ENCODE assay signal across 18 cellular contexts in the genomic region with DNA sequence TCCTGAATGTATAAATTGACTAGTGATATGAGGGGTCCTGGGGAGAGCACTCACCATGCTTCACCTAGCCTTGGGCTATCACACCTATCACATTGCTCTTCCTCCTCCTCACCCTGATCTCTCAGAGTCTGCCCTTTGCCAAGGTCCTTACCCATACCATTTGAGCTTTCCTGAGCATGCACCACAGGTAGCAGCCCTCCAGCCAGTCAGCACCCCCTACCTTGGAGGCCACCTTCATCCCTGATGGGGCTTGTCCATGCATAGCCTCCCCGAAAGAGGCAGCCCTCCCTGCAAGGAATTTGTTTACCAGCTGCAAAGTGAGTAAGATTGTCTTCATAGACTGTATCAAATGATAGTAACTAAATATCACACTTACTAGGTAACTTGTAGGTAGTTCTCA.
DNase-seq lines count a peak whose midpoint lies in the region; ATAC-seq, FAIRE-seq and TF ChIP-seq lines count a peak whose summit lies in the region.
"Had no signal": no experiment of that assay in that cellular context is flagged by ENCODE, and none has a peak within 500 bp of the region (broad histone marks: within the 10 kb centered on the region; RNA-seq: fewer than 3 reads in every experiment).

No MANE protein-coding gene starts in this region.

- H3K9me3 Mint-ChIP-seq in CD4-positive, CD25-positive, alpha-beta regulatory T cell = peaks cover 0 to 3% (median 0%) of the 10 kb centered on the region in 7 donors
- peaks cover 0 to 10% (median 2%) of the 10 kb centered on the region in 11 donors for H3K9me3 Mint-ChIP-seq in naive thymus-derived CD4-positive, alpha-beta T cell
- H3K9me3 Mint-ChIP-seq in osteocyte (ENCODE audit: unreplicated experiment) = no peaks in the 10 kb centered on the region
- H3K9me3 Mint-ChIP-seq: CD8-positive, alpha-beta memory T cell had no signal

- no peak for TF ChIP-seq CTCF in bronchial epithelial cell (IDR thresholded peaks at IDR 0.05; ENCODE audit: insufficient read depth, low read length, severe bottlenecking)
- no peak for TF ChIP-seq CTCF in osteocyte (IDR thresholded peaks at IDR 0.05)

- H3K36me3 ChIP-seq in CD4-positive, CD25-positive, alpha-beta regulatory T cell (ENCODE audit: control insufficient read depth, insufficient read depth, low read length) = no peaks in the 10 kb centered on the region
- H3K36me3 ChIP-seq in bronchial epithelial cell (ENCODE audit: control insufficient read depth, insufficient read depth, low read length) = no peaks in the 10 kb centered on the region
- H3K36me3 ChIP-seq in naive thymus-derived CD4-positive, alpha-beta T cell (ENCODE audit: control insufficient read depth in 2 of 3, insufficient read depth in 3 of 3, low read length in 3 of 3) = no peaks in the 10 kb centered on the region
- H3K36me3 ChIP-seq: BLaER1 treated with 17β-estradiol and CSF1 and Interleukin-3, amounts not matched to agents 10 nM and 100 nM; HAP-1 had no signal

- FAIRE-seq in bronchial epithelial cell (lab: Jason Lieb, UNC) = peak; percentile 68
- FAIRE-seq: G401.6, GM12891, GM19239 had no signal

- H3K27me3 ChIP-seq in CD4-positive, CD25-positive, alpha-beta regulatory T cell (ENCODE audit: control insufficient read depth, insufficient read depth, low read length) = no peaks in the 10 kb centered on the region
- no peaks in the 10 kb centered on the region for H3K27me3 ChIP-seq in bronchial epithelial cell (ENCODE audit: control insufficient read depth, insufficient read depth, low read length)
- no peaks in the 10 kb centered on the region for H3K27me3 ChIP-seq in naive thymus-derived CD4-positive, alpha-beta T cell (ENCODE audit: control insufficient read depth in 2 of 2, insufficient read depth in 2 of 2, low read length in 2 of 2)
- H3K27me3 ChIP-seq: BLaER1 treated with 17β-estradiol and CSF1 and Interleukin-3, amounts not matched to agents 10 nM and 100 nM had no signal

- POLR2A ChIA-PET in naive thymus-derived CD4-positive, alpha-beta T cell (lab: Charles Lee) = interaction anchor here (1.0 to 1.3 kb wide), 2 partner anchors 12 to 62 kb away, joined by 4 to 6 read pairs; no protein-coding TSS in a partner anchor

- H3K4me1 Mint-ChIP-seq in CD4-positive, CD25-positive, alpha-beta regulatory T cell = peaks cover 9 to 39% (median 21%) of the 10 kb centered on the region in 4 donors
- H3K4me1 Mint-ChIP-seq in naive thymus-derived CD4-positive, alpha-beta T cell = peaks cover 11 to 58% (median 52%) of the 10 kb centered on the region in 7 donors
- H3K4me1 Mint-ChIP-seq in osteocyte (ENCODE audit: unreplicated experiment) = peaks cover 60% of the 10 kb centered on the region

- CTCF ChIA-PET in naive thymus-derived CD4-positive, alpha-beta T cell (lab: Charles Lee) = interaction anchor here (0.9 to 1.4 kb wide), 4 partner anchors 11 to 19 kb away, joined by 3 to 7 read pairs (median 4); no protein-coding TSS in a partner anchor

- H3K9me3 ChIP-seq in CD4-positive, CD25-positive, alpha-beta regulatory T cell (ENCODE audit: control insufficient read depth in 2 of 2, low read length in 2 of 2) = no peaks in the 10 kb centered on the region
- H3K9me3 ChIP-seq in naive thymus-derived CD4-positive, alpha-beta T cell (ENCODE audit: control insufficient read depth in 2 of 3, low read length in 3 of 3) = no peaks in the 10 kb centered on the region
- H3K9me3 ChIP-seq: HAP-1 had no signal

- DNase-seq in CD4-positive, CD25-positive, alpha-beta regulatory T cell = no peak
- DNase-seq in bronchial epithelial cell (ENCODE audit: low read depth) (no peak), osteocyte (ENCODE audit: extremely low spot score, unreplicated experiment) (peak; percentile 71), inferior parietal cortex (ENCODE audit: extremely low spot score) (no peak)
- no peak for DNase-seq in naive thymus-derived CD4-positive, alpha-beta T cell
- no peak for DNase-seq in stimulated activated CD4-positive, alpha-beta T cell treated with anti-CD3 and anti-CD28 coated beads, Interleukin-4, amount 100 ng/mL, for 24 hours
- DNase-seq in stimulated activated CD4-positive, alpha-beta T cell treated with anti-CD3 and anti-CD28 coated beads, Interleukin-2, amount 100 ng/mL, for 48 hours = no peak
- DNase-seq: CD8-positive, alpha-beta memory T cell; COR-L47; DMS 273 treated with DMSO at 0.1 percent for 48 hours; DMS53; GM23248 had no signal

- H3K36me3 Mint-ChIP-seq in CD4-positive, CD25-positive, alpha-beta regulatory T cell = no peaks in the 10 kb centered on the region
- peaks cover 0 to 14% (median 4%) of the 10 kb centered on the region in 5 donors for H3K36me3 Mint-ChIP-seq in naive thymus-derived CD4-positive, alpha-beta T cell
- H3K36me3 Mint-ChIP-seq in osteocyte (ENCODE audit: unreplicated experiment) = no peaks in the 10 kb centered on the region

- no peak overlapping the region for H3K4me3 ChIP-seq in CD4-positive, CD25-positive, alpha-beta regulatory T cell (ENCODE audit: low read depth, low read length)
- H3K4me3 ChIP-seq in bronchial epithelial cell (ENCODE audit: low read depth, low read length) = no peak overlapping the region
- no peak overlapping the region for H3K4me3 ChIP-seq in naive thymus-derived CD4-positive, alpha-beta T cell (ENCODE audit: low read length)
- H3K4me3 ChIP-seq: BLaER1 treated with 17β-estradiol and CSF1 and Interleukin-3, amounts not matched to agents 10 nM and 100 nM; GM23248; HAP-1 had no signal

- peaks cover 18% of the 10 kb centered on the region for H3K4me1 ChIP-seq in CD4-positive, CD25-positive, alpha-beta regulatory T cell (ENCODE audit: control insufficient read depth, insufficient read depth, low read length, poor library complexity, severe bottlenecking)
- H3K4me1 ChIP-seq in naive thymus-derived CD4-positive, alpha-beta T cell (ENCODE audit: control insufficient read depth in 2 of 2, insufficient read depth in 2 of 2, low read length in 2 of 2) = peaks cover 5 to 35% of the 10 kb centered on the region in 2 donors

- H3K4me3 Mint-ChIP-seq in CD4-positive, CD25-positive, alpha-beta regulatory T cell = no peak overlapping the region
- H3K4me3 Mint-ChIP-seq in naive thymus-derived CD4-positive, alpha-beta T cell = peak overlapping the region in 3 of 10 donors; percentile 33 to 51 (median 45)
- H3K4me3 Mint-ChIP-seq in osteocyte (ENCODE audit: unreplicated experiment) = no peak overlapping the region
- H3K4me3 Mint-ChIP-seq: B cell; CD8-positive, alpha-beta memory T cell had no signal

- no peak overlapping the region for H3K27ac ChIP-seq in CD4-positive, CD25-positive, alpha-beta regulatory T cell (ENCODE audit: insufficient read depth, low read length, poor library complexity, severe bottlenecking)
- H3K27ac ChIP-seq in naive thymus-derived CD4-positive, alpha-beta T cell (ENCODE audit: low read depth, low read length) = no peak overlapping the region
- H3K27ac ChIP-seq: BLaER1 treated with 17β-estradiol and CSF1 and Interleukin-3, amounts not matched to agents 10 nM and 100 nM; GM23248 had no signal

- intact Hi-C loops in naive thymus-derived CD4-positive, alpha-beta T cell (cut with micrococcal nuclease) = loop anchor here in 1 of 2 donors (2.0 kb wide), 1 partner anchor 13 kb away; no protein-coding TSS in a partner anchor

- ATAC-seq in CD4-positive, CD25-positive, alpha-beta regulatory T cell (ENCODE audit: low read depth in 2 of 2) = no peak
- ATAC-seq in naive thymus-derived CD4-positive, alpha-beta T cell = no peak

- peak overlapping the region in 2 of 3 donors; percentile 69 to 78 for H3K27ac Mint-ChIP-seq in CD4-positive, CD25-positive, alpha-beta regulatory T cell
- H3K27ac Mint-ChIP-seq in naive thymus-derived CD4-positive, alpha-beta T cell = peak overlapping the region in 5 of 9 donors; percentile 31 to 90 (median 61)
- no peak overlapping the region for H3K27ac Mint-ChIP-seq in osteocyte (ENCODE audit: unreplicated experiment)
- H3K27ac Mint-ChIP-seq: B cell had no signal

- peaks cover 10% of the 10 kb centered on the region for H3K27me3 Mint-ChIP-seq in CD4-positive, CD25-positive, alpha-beta regulatory T cell
- H3K27me3 Mint-ChIP-seq in naive thymus-derived CD4-positive, alpha-beta T cell = peaks cover 0 to 3% (median 0%) of the 10 kb centered on the region in 5 donors
- no peaks in the 10 kb centered on the region for H3K27me3 Mint-ChIP-seq in osteocyte (ENCODE audit: unreplicated experiment)
- H3K27me3 Mint-ChIP-seq: CD8-positive, alpha-beta memory T cell had no signal
